18 cellular contexts compared by ENCODE assay signal in the genomic region with DNA sequence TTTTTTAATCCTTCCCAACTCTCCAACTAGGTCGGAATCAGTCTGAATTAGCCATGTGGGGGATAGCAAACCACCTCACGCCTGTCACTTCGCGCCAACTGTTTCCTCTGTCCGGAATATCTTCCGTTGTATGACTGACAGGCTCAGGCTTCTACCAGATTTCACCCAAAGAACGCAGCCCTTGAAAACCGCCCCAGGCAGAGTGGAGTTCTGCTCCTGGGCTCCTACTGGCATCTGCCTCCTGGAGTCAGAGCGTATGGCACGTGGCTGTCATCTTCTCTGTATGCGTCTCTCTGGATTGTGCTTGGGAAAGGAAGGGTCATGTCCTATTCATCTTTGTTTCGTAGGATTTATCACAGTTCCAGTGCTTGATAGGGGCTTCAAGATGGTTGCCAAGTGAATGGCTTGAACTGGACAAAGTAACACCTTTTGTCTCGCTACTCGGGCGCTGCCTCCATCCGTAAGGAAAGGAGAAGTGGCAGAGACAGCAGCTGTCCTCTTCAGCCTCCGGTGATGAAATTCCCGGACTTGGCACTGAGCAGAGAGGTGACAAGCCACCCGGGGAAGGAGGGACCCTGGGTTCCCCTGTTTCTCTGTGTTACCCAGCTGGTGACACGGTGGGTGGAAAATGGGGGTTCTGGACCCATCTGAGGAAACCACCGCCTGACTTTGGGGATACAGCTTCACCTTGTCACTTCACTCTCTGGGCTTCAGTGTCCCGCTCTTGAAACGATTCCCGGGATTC.
DNase-seq lines count a peak whose midpoint lies in the region; ATAC-seq lines count a peak whose summit lies in the region.
"Had no signal": no experiment of that assay in that cellular context is flagged by ENCODE, and none has a peak within 500 bp of the region (broad histone marks: within the 10 kb centered on the region; RNA-seq: fewer than 3 reads in every experiment).

No MANE protein-coding gene starts in this region.

- DNase-seq in NCI-H1105 treated with DMSO at 0.1 percent for 48 hours (lab: John Stamatoyannopoulos, UW) (peak; percentile 32), NCI-H1105 (lab: John Stamatoyannopoulos, UW) (no peak), NCI-H1092 (lab: John Stamatoyannopoulos, UW) (peak; percentile 58), UCSD-AML1 (lab: John Stamatoyannopoulos, UW; ENCODE audit: unreplicated experiment) (peak; percentile 51), retina (peak; percentile 9), KBM-7 (no peak), NCI-H446 treated with DMSO at 0.1 percent for 48 hours (lab: John Stamatoyannopoulos, UW) (no peak)
- DNase-seq: activated CD4-positive, alpha-beta T cell treated with anti-CD3 and anti-CD28 coated beads for 4 hours; activated CD8-positive, alpha-beta memory T cell treated with anti-CD3 and anti-CD28 coated beads, Interleukin-2, amount 10 ng/mL, durations not matched to agents 7 days and 5 days; DMS53; foreskin melanocyte; H9; kidney glomerular epithelial cell; naive B cell; stimulated activated CD4-positive, alpha-beta T cell treated with anti-CD3 and anti-CD28 coated beads, Interleukin-4, amount 100 ng/mL, for 1 hour; stomach; SW 1271 had no signal

- ATAC-seq in GM18517 (IDR thresholded peaks at IDR 0.05; ENCODE audit: unreplicated experiment) = no peak
- ATAC-seq: activated CD8-positive, alpha-beta memory T cell treated with anti-CD3 and anti-CD28 coated beads, Interleukin-2, amount 10 ng/mL, durations not matched to agents 7 days and 5 days had no signal

- in situ Hi-C loops in KBM-7 (cut with MboI; ENCODE audit: low pct_unique_long_range_greater_than_20kb, low sequenced_read_pairs) = no loop called here

Comparison
In these comparisons a context has a peak if more than half of its experiments do, and no peak if none do; other contexts are left out.
1. DNase-seq: peak in NCI-H1105 treated with DMSO at 0.1 percent for 48 hours (single experiment), NCI-H1092 (single experiment), UCSD-AML1 (single experiment) and retina (single experiment); none in NCI-H1105 (single experiment), KBM-7 (single experiment) and NCI-H446 treated with DMSO at 0.1 percent for 48 hours (single experiment).